30 cellular contexts compared by ENCODE assay signal in the genomic region with DNA sequence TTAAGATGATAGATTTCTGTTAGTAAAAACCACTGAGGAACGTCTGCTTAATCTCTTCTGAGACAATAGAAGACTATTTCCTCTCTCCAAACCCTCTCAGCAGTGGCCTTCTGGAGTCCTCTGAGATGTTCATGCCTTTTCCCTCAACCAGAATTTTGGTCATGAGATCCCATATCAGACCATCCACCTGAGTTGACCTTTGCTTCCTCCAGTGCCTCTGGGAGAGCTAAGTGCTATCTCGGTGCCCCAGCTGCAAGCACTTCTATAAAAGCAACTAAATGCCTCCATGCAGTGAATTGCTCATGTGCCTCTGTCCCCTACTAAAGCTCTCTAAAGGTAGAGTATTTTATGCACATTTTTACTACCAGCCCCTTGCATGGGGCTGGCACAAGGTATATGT.
"Had no signal": no experiment of that assay in that cellular context is flagged by ENCODE, and none has a peak within 500 bp of the region (broad histone marks: within the 10 kb centered on the region; RNA-seq: fewer than 3 reads in every experiment).

No MANE protein-coding gene starts in this region.

- H3K27ac Mint-ChIP-seq: activated CD8-positive, alpha-beta memory T cell treated with anti-CD3 and anti-CD28 coated beads, Interleukin-2, amount 10 ng/mL, durations not matched to agents 7 days and 5 days; activated CD8-positive, alpha-beta T cell treated with anti-CD3 and anti-CD28 coated beads, Interleukin-2, amount 10 ng/mL, durations not matched to agents 7 days and 5 days; activated naive CD8-positive, alpha-beta T cell treated with anti-CD3 and anti-CD28 coated beads for 36 hours; brain; nephron; T-helper 2 cell treated with Interferon-gamma antibody and Interleukin-4, amounts not matched to agents 5 μg/mL and 100 μg/mL, for 36 hours; type B pancreatic cell had no signal

- H3K27ac ChIP-seq: adrenal gland, ascending aorta, cardiac muscle cell, colonic mucosa, dorsolateral prefrontal cortex, gastroesophageal sphincter, hepatocyte, spleen, uterus had no signal

- H3K36me3 Mint-ChIP-seq: brain had no signal

- H3K36me3 ChIP-seq: adrenal gland, cardiac muscle cell, colonic mucosa, uterus had no signal

- H3K4me1 ChIP-seq: ascending aorta, colonic mucosa, uterus had no signal

- H3K4me3 Mint-ChIP-seq: activated CD8-positive, alpha-beta memory T cell treated with anti-CD3 and anti-CD28 coated beads, Interleukin-2, amount 10 ng/mL, durations not matched to agents 7 days and 5 days; activated CD8-positive, alpha-beta T cell treated with anti-CD3 and anti-CD28 coated beads, Interleukin-2, amount 10 ng/mL, durations not matched to agents 7 days and 5 days; activated naive CD8-positive, alpha-beta T cell treated with anti-CD3 and anti-CD28 coated beads for 36 hours; brain; nephron; T-helper 2 cell treated with Interferon-gamma antibody and Interleukin-4, amounts not matched to agents 5 μg/mL and 100 μg/mL, for 36 hours; type B pancreatic cell had no signal

- FAIRE-seq: keratinocyte had no signal

- H3K9me3 ChIP-seq: adrenal gland, ascending aorta, colonic mucosa, gastroesophageal sphincter, spleen, uterus had no signal

- H3K27me3 Mint-ChIP-seq: activated CD8-positive, alpha-beta memory T cell treated with anti-CD3 and anti-CD28 coated beads, Interleukin-2, amount 10 ng/mL, durations not matched to agents 7 days and 5 days; type B pancreatic cell had no signal

- H3K9me3 Mint-ChIP-seq: activated naive CD8-positive, alpha-beta T cell treated with anti-CD3 and anti-CD28 coated beads for 36 hours; nephron; T-helper 2 cell treated with Interferon-gamma antibody and Interleukin-4, amounts not matched to agents 5 μg/mL and 100 μg/mL, for 36 hours had no signal

- ATAC-seq: activated CD8-positive, alpha-beta memory T cell treated with anti-CD3 and anti-CD28 coated beads, Interleukin-2, amount 10 ng/mL, durations not matched to agents 7 days and 5 days; activated CD8-positive, alpha-beta T cell treated with anti-CD3 and anti-CD28 coated beads, Interleukin-2, amount 10 ng/mL, durations not matched to agents 7 days and 5 days; gastroesophageal sphincter; left cardiac atrium; right cardiac atrium had no signal

- H3K4me3 ChIP-seq: adrenal gland, ascending aorta, cardiac muscle cell, colonic mucosa, dorsolateral prefrontal cortex, gastroesophageal sphincter, hepatocyte, spleen, uterus had no signal

- H3K27me3 ChIP-seq: adrenal gland, ascending aorta, cardiac muscle cell, colonic mucosa, dorsolateral prefrontal cortex, gastroesophageal sphincter, hepatocyte, spleen, uterus had no signal

- DNase-seq: activated CD4-positive, alpha-beta T cell treated with anti-CD3 and anti-CD28 coated beads for 1 hour; activated CD8-positive, alpha-beta memory T cell treated with anti-CD3 and anti-CD28 coated beads, Interleukin-2, amount 10 ng/mL, durations not matched to agents 7 days and 5 days; activated CD8-positive, alpha-beta T cell treated with anti-CD3 and anti-CD28 coated beads, Interleukin-2, amount 10 ng/mL, durations not matched to agents 7 days and 5 days; activated effector memory CD4-positive, alpha-beta T cell treated with Interleukin-2 at 50 U/mL for 16 hours; activated naive CD4-positive, alpha-beta T cell treated with Interleukin-2 at 50 U/mL for 16 hours; activated naive CD8-positive, alpha-beta T cell treated with anti-CD3 and anti-CD28 coated beads for 36 hours; activated T-cell treated with anti-CD3 and anti-CD28 coated beads, Interleukin-2, amount 50 U/mL, for 48 hours; adrenal gland; cerebellar nuclear complex; colonic mucosa; dorsolateral prefrontal cortex; effector memory CD4-positive, alpha-beta T cell; left cardiac atrium; mammary epithelial cell; posterior cingulate gyrus; right cardiac atrium; spleen; stimulated activated naive CD4-positive, alpha-beta T cell treated with Interleukin-2 at 50 U/mL for 16 hours; substantia nigra; T-helper 1 cell; uterus had no signal
